1 cellular context compared by ENCODE assay signal in the genomic region with DNA sequence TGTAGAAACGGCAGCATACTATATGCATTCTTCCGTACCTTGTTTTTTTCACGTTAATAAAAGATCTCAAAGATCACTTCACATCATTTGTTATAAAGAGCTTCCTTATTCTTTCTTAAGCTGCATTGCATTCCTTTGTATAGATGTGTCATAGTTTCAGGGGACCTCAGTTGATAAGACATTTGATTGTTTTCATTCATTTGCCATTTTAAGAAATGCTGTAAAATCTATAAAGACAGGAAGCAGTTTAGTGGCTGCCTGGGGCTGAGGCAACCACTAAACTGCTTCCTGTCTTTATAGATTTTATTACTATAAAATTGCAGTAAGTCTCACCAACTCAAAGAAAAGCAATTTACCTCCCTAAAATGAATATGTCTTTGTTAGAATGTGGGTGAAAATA.
TF ChIP-seq lines count a peak whose summit lies in the region.

No MANE protein-coding gene starts in this region.

TF ChIP-seq in SK-N-SH treated with all-trans-retinoic acid at 6 μM for 48 hours, 23 proteins besides CTCF, POLR2A, EP300 and RAD21 (continued from another document):
- TF ChIP-seq PATZ1 (CRISPR knock-in tag; IDR thresholded peaks at IDR 0.05; ENCODE audit: borderline replicate concordance) (no peak), ZFP3 (CRISPR knock-in tag; IDR thresholded peaks at IDR 0.05) (no peak), ESRRG (CRISPR knock-in tag; IDR thresholded peaks at IDR 0.05) (no peak)
